17 cellular contexts compared by ENCODE assay signal in genomic region chr6:28651161-28651560, GRCh38.
DNase-seq lines count a peak whose midpoint lies in the region; ATAC-seq and TF ChIP-seq lines count a peak whose summit lies in the region.
"Had no signal": no experiment of that assay in that cellular context is flagged by ENCODE, and none has a peak within 500 bp of the region (broad histone marks: within the 10 kb centered on the region; RNA-seq: fewer than 3 reads in every experiment).

No MANE protein-coding gene starts in this region.

- H3K27me3 Mint-ChIP-seq in glutamatergic neuron (ENCODE audit: unreplicated experiment) = peaks cover 13% of the 10 kb centered on the region

- no peaks in the 10 kb centered on the region for H3K36me3 Mint-ChIP-seq in glutamatergic neuron (ENCODE audit: unreplicated experiment)
- H3K36me3 Mint-ChIP-seq: CD4-positive, alpha-beta memory T cell had no signal

- DNase-seq in HCEC 1CT (peak; percentile 31), RPMI7951 (ENCODE audit: low read depth) (peak; percentile 62), glutamatergic neuron (no peak), NCI-H524 (lab: John Stamatoyannopoulos, UW) (no peak), NCI-H2081 (lab: John Stamatoyannopoulos, UW) (no peak)
- no peak for DNase-seq in activated CD4-positive, CD25-positive, alpha-beta regulatory T cell (lab: John Stamatoyannopoulos, UW)
- DNase-seq: BE2C; CD4-positive, alpha-beta memory T cell; COR-L47; DMS153; DMS79 treated with DMSO at 0.1 percent for 48 hours; GOT3; H9 had no signal

- ATAC-seq in HG02870 (IDR thresholded peaks at IDR 0.05; ENCODE audit: unreplicated experiment) = no peak
- ATAC-seq: A549, GM12878, K562 had no signal

- H3K4me3 Mint-ChIP-seq in glutamatergic neuron (ENCODE audit: unreplicated experiment) = no peak overlapping the region

- peaks cover 25% of the 10 kb centered on the region for H3K4me1 Mint-ChIP-seq in glutamatergic neuron (ENCODE audit: low read depth, unreplicated experiment)
- H3K4me1 Mint-ChIP-seq: H9 had no signal

- TF ChIP-seq CTCF in glutamatergic neuron (IDR thresholded peaks at IDR 0.05; ENCODE audit: partially characterized antibody, unreplicated experiment) = no peak

- H3K27ac Mint-ChIP-seq in glutamatergic neuron (ENCODE audit: unreplicated experiment) = peak overlapping the region; percentile 0
- H3K27ac Mint-ChIP-seq: CD4-positive, alpha-beta memory T cell; H9 had no signal

- peaks cover 13% of the 10 kb centered on the region for H3K9me3 Mint-ChIP-seq in glutamatergic neuron (ENCODE audit: unreplicated experiment)
- H3K9me3 Mint-ChIP-seq: H9 had no signal

Comparison
In these comparisons a context has a peak if more than half of its experiments do, and no peak if none do; other contexts are left out.
1. DNase-seq: peak in HCEC 1CT (single experiment) and RPMI7951 (single experiment); none in glutamatergic neuron (single experiment), NCI-H524 (0 of 2), activated CD4-positive, CD25-positive, alpha-beta regulatory T cell (0 of 4) and NCI-H2081 (0 of 2).